ENCODE assay signal across 1 cellular context in genomic region chr10:50624866-50625491, GRCh38.
TF ChIP-seq lines count a peak whose summit lies in the region.

No MANE protein-coding gene starts in this region.

TF ChIP-seq in HepG2, 621 proteins besides CTCF, POLR2A, EP300 and RAD21 (continued from another document and continues in another):
- TF ChIP-seq ELK4 (CRISPR knock-in tag; IDR thresholded peaks at IDR 0.05; ENCODE audit: borderline replicate concordance) (no peak), SPEN (CRISPR knock-in tag; IDR thresholded peaks at IDR 0.05; ENCODE audit: low read depth) (peak; percentile 55), EEA1 (CRISPR knock-in tag; IDR thresholded peaks at IDR 0.05; ENCODE audit: borderline replicate concordance) (peak; percentile 67; the same call in 1 of the 2 replicates), SIX4 (CRISPR knock-in tag; IDR thresholded peaks at IDR 0.05) (no peak; the same call in 1 of the 2 replicates), ZMAT5 (CRISPR knock-in tag; IDR thresholded peaks at IDR 0.05; ENCODE audit: borderline replicate concordance, low read depth) (no peak), ATF7-NPFF (CRISPR knock-in tag; IDR thresholded peaks at IDR 0.05; ENCODE audit: low read depth) (peak; percentile 88; the same call in 1 of the 2 replicates), RBFOX2 (IDR thresholded peaks at IDR 0.05; ENCODE audit: low read depth, low read length) (peak; percentile 98), ZNF839 (CRISPR knock-in tag; IDR thresholded peaks at IDR 0.05; ENCODE audit: borderline replicate concordance) (0 out of 2 replicates have a peak, but pooled peaks have one; percentile 17), TBX2 (CRISPR knock-in tag; IDR thresholded peaks at IDR 0.05; ENCODE audit: borderline replicate concordance) (peak; percentile 46), ZNF3 (CRISPR knock-in tag; IDR thresholded peaks at IDR 0.05) (no peak), ZSCAN5A (CRISPR knock-in tag; IDR thresholded peaks at IDR 0.05; ENCODE audit: borderline replicate concordance) (no peak), CHD4 (IDR thresholded peaks at IDR 0.05; ENCODE audit: borderline replicate concordance, low read length) (no peak), TFDP2 (CRISPR knock-in tag; IDR thresholded peaks at IDR 0.05) (0 out of 2 replicates have a peak, but pooled peaks have one; percentile 56), ZNF446 (CRISPR knock-in tag; IDR thresholded peaks at IDR 0.05) (0 out of 2 replicates have a peak, but pooled peaks have one; percentile 54), ZNF18 (CRISPR knock-in tag; IDR thresholded peaks at IDR 0.05; ENCODE audit: insufficient replicate concordance) (peak; percentile 74), ZBTB20 (CRISPR knock-in tag; IDR thresholded peaks at IDR 0.05; ENCODE audit: borderline replicate concordance, low read depth) (no peak), ELF1 (CRISPR knock-in tag; IDR thresholded peaks at IDR 0.05) (peak; percentile 83), ZNF318 (CRISPR knock-in tag; IDR thresholded peaks at IDR 0.05) (no peak), ETV5 (CRISPR knock-in tag; IDR thresholded peaks at IDR 0.05; ENCODE audit: borderline replicate concordance) (peak; percentile 65), ZNF557 (CRISPR knock-in tag; IDR thresholded peaks at IDR 0.05) (0 out of 2 replicates have a peak, but pooled peaks have one; percentile 30), REST (IDR thresholded peaks at IDR 0.05; ENCODE audit: borderline replicate concordance in 1 of 2, low read depth in 1 of 2, low read length in 2 of 2) (peak in 1 of 2 experiments; percentile 79), MXD3 (CRISPR knock-in tag; IDR thresholded peaks at IDR 0.05) (peak; percentile 87), CREB1 (IDR thresholded peaks at IDR 0.05) (no peak), CREB1 (CRISPR knock-in tag; IDR thresholded peaks at IDR 0.05) (no peak), ZFP36 (IDR thresholded peaks at IDR 0.05; ENCODE audit: borderline replicate concordance, low read depth, low read length, partially characterized antibody) (no peak), DPF2 (CRISPR knock-in tag; IDR thresholded peaks at IDR 0.05; ENCODE audit: borderline replicate concordance, low read depth) (no peak), RAD51 (IDR thresholded peaks at IDR 0.05; ENCODE audit: borderline replicate concordance) (peak; percentile 88), JUN (CRISPR knock-in tag; IDR thresholded peaks at IDR 0.05) (no peak), ZNF30 (CRISPR knock-in tag; IDR thresholded peaks at IDR 0.05) (no peak; the same call in 1 of the 2 replicates), CERS6 (CRISPR knock-in tag; IDR thresholded peaks at IDR 0.05) (0 out of 2 replicates have a peak, but pooled peaks have one; percentile 26), ZSCAN22 (CRISPR knock-in tag; IDR thresholded peaks at IDR 0.05) (no peak), BCL6 (CRISPR knock-in tag; IDR thresholded peaks at IDR 0.05) (no peak), KDM6A (CRISPR knock-in tag; IDR thresholded peaks at IDR 0.05; ENCODE audit: low read depth) (no peak), SRY (CRISPR knock-in tag; IDR thresholded peaks at IDR 0.05) (no peak), GATAD1 (CRISPR knock-in tag; IDR thresholded peaks at IDR 0.05) (peak; percentile 46; the same call in 1 of the 2 replicates), ZNF841 (CRISPR knock-in tag; IDR thresholded peaks at IDR 0.05; ENCODE audit: borderline replicate concordance) (no peak), SIX1 (CRISPR knock-in tag; IDR thresholded peaks at IDR 0.05; ENCODE audit: borderline replicate concordance) (no peak), FOXJ3 (CRISPR knock-in tag; IDR thresholded peaks at IDR 0.05; ENCODE audit: borderline replicate concordance) (0 out of 2 replicates have a peak, but pooled peaks have one; percentile 62), NFIC (IDR thresholded peaks at IDR 0.05; ENCODE audit: low read length) (no peak), MIER2 (CRISPR knock-in tag; IDR thresholded peaks at IDR 0.05) (0 out of 2 replicates have a peak, but pooled peaks have one; percentile 50)
